19 cellular contexts compared by ENCODE assay signal in genomic region chr1:176692988-176693696, GRCh38.
DNase-seq lines count a peak whose midpoint lies in the region; ATAC-seq, FAIRE-seq and TF ChIP-seq lines count a peak whose summit lies in the region.
"Had no signal": no experiment of that assay in that cellular context is flagged by ENCODE, and none has a peak within 500 bp of the region (broad histone marks: within the 10 kb centered on the region; RNA-seq: fewer than 3 reads in every experiment).

No MANE protein-coding gene starts in this region.

- intact Hi-C loops in Right ventricle myocardium inferior (cut with DNase I) (loop anchor here (1.0 to 5.0 kb wide), 3 partner anchors 37 to 189 kb away; no protein-coding TSS in a partner anchor), cardiac septum (cut with DNase I) (loop anchor here (1.0 to 10.0 kb wide), 5 partner anchors 37 to 318 kb away; no protein-coding TSS in a partner anchor), left cardiac atrium (cut with DNase I) (loop anchor here in 1 of 2 donors (1.0 to 10.0 kb wide), 5 partner anchors 37 to 318 kb away; no protein-coding TSS in a partner anchor), psoas muscle (cut with DNase I) (loop anchor here (1.0 to 5.0 kb wide), 3 partner anchors 37 to 136 kb away; no protein-coding TSS in a partner anchor), transverse colon (cut with DNase I; ENCODE audit: low total_unique reads) (no loop called here)

- no peak for TF ChIP-seq EP300 in transverse colon (IDR thresholded peaks at IDR 0.05; ENCODE audit: low read depth)

- DNase-seq in Right ventricle myocardium inferior (ENCODE audit: missing footprints) (no peak), cardiac septum (ENCODE audit: low spot score) (no peak), left cardiac atrium (no peak), psoas muscle (no peak), transverse colon (no peak), H54 (ENCODE audit: insufficient read length, low spot score) (no peak), HTR-8/SVneo (ENCODE audit: insufficient read length, low spot score) (no peak), inferior parietal cortex (ENCODE audit: extremely low spot score) (no peak)
- DNase-seq: Calu3; CD8-positive, alpha-beta T cell; H7; HFFc6; NCI-H1092 treated with DMSO at 0.1 percent for 48 hours; NCI-H226; SW 1271 had no signal

- H3K9me3 ChIP-seq in psoas muscle = no peaks in the 10 kb centered on the region
- no peaks in the 10 kb centered on the region for H3K9me3 ChIP-seq in transverse colon
- H3K9me3 ChIP-seq: BLaER1 had no signal

- no peak overlapping the region for H3K4me3 ChIP-seq in psoas muscle
- no peak overlapping the region for H3K4me3 ChIP-seq in transverse colon
- H3K4me3 ChIP-seq: BLaER1 had no signal

- ATAC-seq in Right ventricle myocardium inferior (peak; percentile 36), left cardiac atrium (peak; percentile 21 to 45), psoas muscle (no peak)
- ATAC-seq: CD8-positive, alpha-beta T cell; Panc1 had no signal

- in situ Hi-C loops in transverse colon (cut with MboI; ENCODE audit: low pct_ligation_motif_present in 1 of 4, low pct_unique_long_range_greater_than_20kb in 1 of 4, low sequenced_read_pairs in 3 of 4) = loop anchor here in 1 of 4 donors (10.0 kb wide), 1 partner anchor 138 kb away; no protein-coding TSS in a partner anchor

- 70 to 72% (median 70%) methylated on average over 6 of the region's 6 CpGs for WGBS in psoas muscle, 3 donors
- 79 to 80% methylated on average over 6 of the region's 6 CpGs for WGBS in transverse colon (ENCODE audit: low coverage in 1 of 2), 2 donors

- TF ChIP-seq CTCF in psoas muscle (IDR thresholded peaks at IDR 0.05) (no peak), transverse colon (IDR thresholded peaks at IDR 0.05) (no peak)

- peaks cover 51% of the 10 kb centered on the region for H3K4me1 ChIP-seq in psoas muscle
- peaks cover 0 to 6% (median 4%) of the 10 kb centered on the region in 4 donors for H3K4me1 ChIP-seq in transverse colon

- no peak for FAIRE-seq in H54 (lab: Jason Lieb, UNC)
- no peak for FAIRE-seq in HTR-8/SVneo (lab: Jason Lieb, UNC)
- FAIRE-seq: A204.1, GM12892 had no signal

- TF ChIP-seq POLR2A in transverse colon (IDR thresholded peaks at IDR 0.05) (no peak), H54 (IDR thresholded peaks at IDR 0.05; ENCODE audit: low read depth, low read length) (no peak)

- H3K27me3 ChIP-seq in psoas muscle (ENCODE audit: insufficient read depth in 3 of 3, low read length in 2 of 3) (no peaks in the 10 kb centered on the region), transverse colon (no peaks in the 10 kb centered on the region)
- H3K27me3 ChIP-seq: BLaER1 had no signal

- peak overlapping the region; percentile 81 for H3K27ac ChIP-seq in psoas muscle
- peak overlapping the region; percentile 55 to 75 (median 66) for H3K27ac ChIP-seq in transverse colon
- H3K27ac ChIP-seq: BLaER1 had no signal

- no peaks in the 10 kb centered on the region for H3K36me3 ChIP-seq in psoas muscle (ENCODE audit: insufficient read depth in 1 of 2, low read depth in 1 of 2)
- no peaks in the 10 kb centered on the region for H3K36me3 ChIP-seq in transverse colon
- H3K36me3 ChIP-seq: BLaER1 had no signal

Comparison
In these comparisons a context has a peak if more than half of its experiments do, and no peak if none do; other contexts are left out.
1. ATAC-seq: peak in Right ventricle myocardium inferior (single experiment) and left cardiac atrium (2 of 2); none in psoas muscle (0 of 4).